ENCODE assay signal across 9 cellular contexts in the genomic region with DNA sequence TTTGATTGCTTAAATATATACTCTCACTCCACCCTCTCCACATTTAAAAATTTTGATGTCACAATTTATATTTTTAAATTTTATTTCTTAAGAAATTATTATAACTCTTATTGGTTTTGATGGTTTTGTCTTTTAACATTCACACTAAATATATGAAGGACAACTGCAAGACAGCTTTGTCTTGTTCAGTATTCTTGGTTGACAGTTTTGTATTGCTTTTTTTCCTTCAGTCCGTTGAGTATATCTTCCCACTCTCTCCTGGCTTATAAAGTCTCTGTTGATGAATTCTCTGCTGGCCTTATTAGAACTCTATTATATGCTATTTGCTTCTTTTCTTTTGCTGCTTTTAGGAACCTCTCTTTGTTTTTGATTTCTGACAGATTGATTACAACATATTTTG.
"Had no signal": no experiment of that assay in that cellular context is flagged by ENCODE, and none has a peak within 500 bp of the region (broad histone marks: within the 10 kb centered on the region; RNA-seq: fewer than 3 reads in every experiment).

No MANE protein-coding gene starts in this region.

- H3K36me3 ChIP-seq: HAP-1 had no signal

- H3K27ac ChIP-seq: GM23248 had no signal

- H3K4me3 Mint-ChIP-seq: GM23338, H9, HFFc6 had no signal

- H3K9me3 ChIP-seq: HAP-1 had no signal

- H3K27ac Mint-ChIP-seq: GM23338, H9, HFFc6 had no signal

- ATAC-seq: GM23338, HCT116 had no signal

- DNase-seq: GM23248, GOT3, H7, H9, HCEC 1CT, HFFc6 had no signal

- H3K4me3 ChIP-seq: GM23248, GM23338, HAP-1 had no signal

- H3K4me1 Mint-ChIP-seq: GM23338 had no signal
